Comparison of ENCODE assay signal across 1 cellular context in the genomic region with DNA sequence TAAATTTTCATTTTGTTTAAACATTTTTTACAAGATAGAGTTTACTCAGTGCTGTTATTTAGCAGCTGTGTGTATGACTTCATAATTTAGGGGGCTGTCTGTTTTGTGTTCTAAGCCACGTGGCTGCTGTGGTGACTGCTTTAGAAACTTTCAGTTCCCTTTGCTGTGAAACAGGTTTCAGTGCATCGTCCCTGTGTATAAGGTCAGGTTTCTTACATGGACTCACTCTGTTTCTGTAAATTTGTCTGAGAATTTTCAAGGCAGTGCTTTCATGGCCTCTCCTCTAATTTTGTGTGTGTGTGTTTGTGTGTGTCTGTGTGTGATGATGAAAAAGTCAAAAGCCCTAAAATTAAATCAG.
A peak's percentile ranks its signal among the peaks of the same experiment; 100 is the strongest.
TF ChIP-seq lines count a peak whose summit lies in the region.

No MANE protein-coding gene starts in this region.

TF ChIP-seq in GM12878, 131 proteins besides CTCF, POLR2A, EP300 and RAD21 (continued from another document and continues in another):
- TF ChIP-seq RELB (IDR thresholded peaks at IDR 0.05; ENCODE audit: low read depth): 0 out of 2 replicates have a peak, but pooled peaks have one; percentile 70
- no peak for TF ChIP-seq ZNF622 (IDR thresholded peaks at IDR 0.05)
- TF ChIP-seq ATF3 (IDR thresholded peaks at IDR 0.05; ENCODE audit: borderline replicate concordance, extremely low read depth, low read depth, low read length): no peak
- no peak for TF ChIP-seq RCOR1 (conservative IDR thresholded peaks at IDR 0.05; ENCODE audit: low read depth, low read length)
- TF ChIP-seq BMI1 (IDR thresholded peaks at IDR 0.05; ENCODE audit: borderline replicate concordance): peak; percentile 34; the same call in 1 of the 2 replicates
- no peak for TF ChIP-seq CBFB (IDR thresholded peaks at IDR 0.05; ENCODE audit: low read depth)
- peak; percentile 78 for TF ChIP-seq PML (IDR thresholded peaks at IDR 0.05; ENCODE audit: low read length)
- peak; percentile 47; the same call in 1 of the 2 replicates for TF ChIP-seq EED (IDR thresholded peaks at IDR 0.05; ENCODE audit: low read depth)
- peak; percentile 76; the same call in 1 of the 2 replicates for TF ChIP-seq MXI1 (IDR thresholded peaks at IDR 0.05; ENCODE audit: low read depth, low read length)
- no peak for TF ChIP-seq REST (IDR thresholded peaks at IDR 0.05; ENCODE audit: low read depth, low read length)
- TF ChIP-seq RB1 (IDR thresholded peaks at IDR 0.05; ENCODE audit: borderline replicate concordance): no peak
- peak; percentile 86 for TF ChIP-seq TCF12 (IDR thresholded peaks at IDR 0.05; ENCODE audit: low read depth, low read length)
- TF ChIP-seq SIX5 (IDR thresholded peaks at IDR 0.05; ENCODE audit: low read depth, low read length, severe bottlenecking): no peak
- TF ChIP-seq CBX5 (IDR thresholded peaks at IDR 0.05; ENCODE audit: low read depth): peak; percentile 77; the same call in 1 of the 2 replicates
- TF ChIP-seq, protein P1, sequence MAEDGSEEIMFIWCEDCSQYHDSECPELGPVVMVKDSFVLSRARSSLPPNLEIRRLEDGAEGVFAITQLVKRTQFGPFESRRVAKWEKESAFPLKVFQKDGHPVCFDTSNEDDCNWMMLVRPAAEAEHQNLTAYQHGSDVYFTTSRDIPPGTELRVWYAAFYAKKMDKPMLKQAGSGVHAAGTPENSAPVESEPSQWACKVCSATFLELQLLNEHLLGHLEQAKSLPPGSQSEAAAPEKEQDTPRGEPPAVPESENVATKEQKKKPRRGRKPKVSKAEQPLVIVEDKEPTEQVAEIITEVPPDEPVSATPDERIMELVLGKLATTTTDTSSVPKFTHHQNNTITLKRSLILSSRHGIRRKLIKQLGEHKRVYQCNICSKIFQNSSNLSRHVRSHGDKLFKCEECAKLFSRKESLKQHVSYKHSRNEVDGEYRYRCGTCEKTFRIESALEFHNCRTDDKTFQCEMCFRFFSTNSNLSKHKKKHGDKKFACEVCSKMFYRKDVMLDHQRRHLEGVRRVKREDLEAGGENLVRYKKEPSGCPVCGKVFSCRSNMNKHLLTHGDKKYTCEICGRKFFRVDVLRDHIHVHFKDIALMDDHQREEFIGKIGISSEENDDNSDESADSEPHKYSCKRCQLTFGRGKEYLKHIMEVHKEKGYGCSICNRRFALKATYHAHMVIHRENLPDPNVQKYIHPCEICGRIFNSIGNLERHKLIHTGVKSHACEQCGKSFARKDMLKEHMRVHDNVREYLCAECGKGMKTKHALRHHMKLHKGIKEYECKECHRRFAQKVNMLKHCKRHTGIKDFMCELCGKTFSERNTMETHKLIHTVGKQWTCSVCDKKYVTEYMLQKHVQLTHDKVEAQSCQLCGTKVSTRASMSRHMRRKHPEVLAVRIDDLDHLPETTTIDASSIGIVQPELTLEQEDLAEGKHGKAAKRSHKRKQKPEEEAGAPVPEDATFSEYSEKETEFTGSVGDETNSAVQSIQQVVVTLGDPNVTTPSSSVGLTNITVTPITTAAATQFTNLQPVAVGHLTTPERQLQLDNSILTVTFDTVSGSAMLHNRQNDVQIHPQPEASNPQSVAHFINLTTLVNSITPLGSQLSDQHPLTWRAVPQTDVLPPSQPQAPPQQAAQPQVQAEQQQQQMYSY (CRISPR knock-in tag; IDR thresholded peaks at IDR 0.05): no peak
- peak; percentile 95 for TF ChIP-seq RAD51 (IDR thresholded peaks at IDR 0.05)
- TF ChIP-seq ZNF24 (IDR thresholded peaks at IDR 0.05): no peak
- TF ChIP-seq BCL11A (IDR thresholded peaks at IDR 0.05; ENCODE audit: low read depth, low read length): peak; percentile 88
- peak; percentile 76 for TF ChIP-seq MEF2A (IDR thresholded peaks at IDR 0.05; ENCODE audit: insufficient read depth, low read depth, low read length)
- no peak for TF ChIP-seq BRCA1 (IDR thresholded peaks at IDR 0.05; ENCODE audit: low read depth, low read length)
- peak; percentile 92 for TF ChIP-seq POLR2AphosphoS5 (IDR thresholded peaks at IDR 0.05; ENCODE audit: low read length)
- TF ChIP-seq, protein P2, sequence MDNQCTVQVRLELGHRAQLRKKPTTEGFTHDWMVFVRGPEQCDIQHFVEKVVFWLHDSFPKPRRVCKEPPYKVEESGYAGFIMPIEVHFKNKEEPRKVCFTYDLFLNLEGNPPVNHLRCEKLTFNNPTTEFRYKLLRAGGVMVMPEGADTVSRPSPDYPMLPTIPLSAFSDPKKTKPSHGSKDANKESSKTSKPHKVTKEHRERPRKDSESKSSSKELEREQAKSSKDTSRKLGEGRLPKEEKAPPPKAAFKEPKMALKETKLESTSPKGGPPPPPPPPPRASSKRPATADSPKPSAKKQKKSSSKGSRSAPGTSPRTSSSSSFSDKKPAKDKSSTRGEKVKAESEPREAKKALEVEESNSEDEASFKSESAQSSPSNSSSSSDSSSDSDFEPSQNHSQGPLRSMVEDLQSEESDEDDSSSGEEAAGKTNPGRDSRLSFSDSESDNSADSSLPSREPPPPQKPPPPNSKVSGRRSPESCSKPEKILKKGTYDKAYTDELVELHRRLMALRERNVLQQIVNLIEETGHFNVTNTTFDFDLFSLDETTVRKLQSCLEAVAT (IDR thresholded peaks at IDR 0.05): no peak
- peak; percentile 98 for TF ChIP-seq IRF4 (IDR thresholded peaks at IDR 0.05; ENCODE audit: low read depth, low read length)
- no peak for TF ChIP-seq ZNF207 (IDR thresholded peaks at IDR 0.05; ENCODE audit: borderline replicate concordance)
- TF ChIP-seq, protein P3, sequence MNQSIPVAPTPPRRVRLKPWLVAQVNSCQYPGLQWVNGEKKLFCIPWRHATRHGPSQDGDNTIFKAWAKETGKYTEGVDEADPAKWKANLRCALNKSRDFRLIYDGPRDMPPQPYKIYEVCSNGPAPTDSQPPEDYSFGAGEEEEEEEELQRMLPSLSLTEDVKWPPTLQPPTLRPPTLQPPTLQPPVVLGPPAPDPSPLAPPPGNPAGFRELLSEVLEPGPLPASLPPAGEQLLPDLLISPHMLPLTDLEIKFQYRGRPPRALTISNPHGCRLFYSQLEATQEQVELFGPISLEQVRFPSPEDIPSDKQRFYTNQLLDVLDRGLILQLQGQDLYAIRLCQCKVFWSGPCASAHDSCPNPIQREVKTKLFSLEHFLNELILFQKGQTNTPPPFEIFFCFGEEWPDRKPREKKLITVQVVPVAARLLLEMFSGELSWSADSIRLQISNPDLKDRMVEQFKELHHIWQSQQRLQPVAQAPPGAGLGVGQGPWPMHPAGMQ (IDR thresholded peaks at IDR 0.05; ENCODE audit: borderline replicate concordance): no peak
- peak in 1 of 2 experiments; percentile 79; a peak in 1 of 4 replicates for TF ChIP-seq CEBPB (IDR thresholded peaks at IDR 0.05; ENCODE audit: borderline replicate concordance in 1 of 2, low read depth in 2 of 2, low read length in 2 of 2)
- TF ChIP-seq, protein P4, sequence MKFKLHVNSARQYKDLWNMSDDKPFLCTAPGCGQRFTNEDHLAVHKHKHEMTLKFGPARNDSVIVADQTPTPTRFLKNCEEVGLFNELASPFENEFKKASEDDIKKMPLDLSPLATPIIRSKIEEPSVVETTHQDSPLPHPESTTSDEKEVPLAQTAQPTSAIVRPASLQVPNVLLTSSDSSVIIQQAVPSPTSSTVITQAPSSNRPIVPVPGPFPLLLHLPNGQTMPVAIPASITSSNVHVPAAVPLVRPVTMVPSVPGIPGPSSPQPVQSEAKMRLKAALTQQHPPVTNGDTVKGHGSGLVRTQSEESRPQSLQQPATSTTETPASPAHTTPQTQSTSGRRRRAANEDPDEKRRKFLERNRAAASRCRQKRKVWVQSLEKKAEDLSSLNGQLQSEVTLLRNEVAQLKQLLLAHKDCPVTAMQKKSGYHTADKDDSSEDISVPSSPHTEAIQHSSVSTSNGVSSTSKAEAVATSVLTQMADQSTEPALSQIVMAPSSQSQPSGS (IDR thresholded peaks at IDR 0.05; ENCODE audit: low read length): peak; percentile 97
- peak; percentile 66; the same call in 1 of the 2 replicates for TF ChIP-seq MTA2 (IDR thresholded peaks at IDR 0.05; ENCODE audit: low read depth)
- no peak; the same call in 1 of the 2 replicates for TF ChIP-seq PKNOX1 (IDR thresholded peaks at IDR 0.05)
- TF ChIP-seq SUZ12 (IDR thresholded peaks at IDR 0.05; ENCODE audit: unreplicated experiment): no peak
- TF ChIP-seq SPI1 (IDR thresholded peaks at IDR 0.05; ENCODE audit: borderline replicate concordance, insufficient read depth, low read depth, low read length): peak; percentile 97
- TF ChIP-seq CBX3 (IDR thresholded peaks at IDR 0.05; ENCODE audit: borderline replicate concordance, low read depth): no peak
- no peak; the same call in 1 of the 2 replicates for TF ChIP-seq SIN3A (IDR thresholded peaks at IDR 0.05; ENCODE audit: low read depth, low read length)
- no peak for TF ChIP-seq TCF7 (IDR thresholded peaks at IDR 0.05; ENCODE audit: borderline replicate concordance)
- TF ChIP-seq RFX5 (IDR thresholded peaks at IDR 0.05; ENCODE audit: low read depth, low read length): no peak
- peak; percentile 92 for TF ChIP-seq RUNX3 (IDR thresholded peaks at IDR 0.05; ENCODE audit: low read length)
- peak; percentile 87 for TF ChIP-seq ZSCAN29 (IDR thresholded peaks at IDR 0.05)
- TF ChIP-seq NFXL1 (IDR thresholded peaks at IDR 0.05; ENCODE audit: borderline replicate concordance): no peak
- TF ChIP-seq ZNF274 (IDR thresholded peaks at IDR 0.05; ENCODE audit: insufficient read depth, insufficient read length): no peak
- TF ChIP-seq, protein P5, sequence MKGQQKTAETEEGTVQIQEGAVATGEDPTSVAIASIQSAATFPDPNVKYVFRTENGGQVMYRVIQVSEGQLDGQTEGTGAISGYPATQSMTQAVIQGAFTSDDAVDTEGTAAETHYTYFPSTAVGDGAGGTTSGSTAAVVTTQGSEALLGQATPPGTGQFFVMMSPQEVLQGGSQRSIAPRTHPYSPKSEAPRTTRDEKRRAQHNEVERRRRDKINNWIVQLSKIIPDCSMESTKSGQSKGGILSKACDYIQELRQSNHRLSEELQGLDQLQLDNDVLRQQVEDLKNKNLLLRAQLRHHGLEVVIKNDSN (IDR thresholded peaks at IDR 0.05; ENCODE audit: borderline replicate concordance, extremely low read length, insufficient read depth, low read depth, low read length): peak; percentile 54
- TF ChIP-seq HDAC6 (IDR thresholded peaks at IDR 0.05; ENCODE audit: unreplicated experiment): no peak
- TF ChIP-seq IRF3 (IDR thresholded peaks at IDR 0.05): no peak
- 0 out of 2 replicates have a peak, but pooled peaks have one; percentile 10 for TF ChIP-seq MTA3 (IDR thresholded peaks at IDR 0.05; ENCODE audit: borderline replicate concordance, low read length)
- TF ChIP-seq NR2C2 (IDR thresholded peaks at IDR 0.05; ENCODE audit: borderline replicate concordance, control insufficient read depth, insufficient read length, low read depth): no peak
- no peak for TF ChIP-seq SRF (IDR thresholded peaks at IDR 0.05; ENCODE audit: low read depth in 2 of 2, low read length in 2 of 2)
